ENCODE assay signal across 34 cellular contexts in genomic region chr3:54744291-54744690, GRCh38.
"Had no signal": no experiment of that assay in that cellular context is flagged by ENCODE, and none has a peak within 500 bp of the region (broad histone marks: within the 10 kb centered on the region; RNA-seq: fewer than 3 reads in every experiment).

No MANE protein-coding gene starts in this region.

- H3K9me3 ChIP-seq: adrenal gland, body of pancreas, breast epithelium had no signal

- H3K4me3 ChIP-seq: adrenal gland, body of pancreas, breast epithelium, cardiac muscle cell had no signal

- H3K36me3 ChIP-seq: adrenal gland, brain microvascular endothelial cell, breast epithelium, cardiac muscle cell had no signal

- H3K27ac ChIP-seq: adrenal gland, body of pancreas, brain microvascular endothelial cell, breast epithelium, cardiac muscle cell had no signal

- DNase-seq: activated effector memory CD4-positive, alpha-beta T cell treated with anti-CD3 and anti-CD28 coated beads, Interleukin-2, amount 50 U/mL, for 16 hours; activated effector memory CD4-positive, alpha-beta T cell treated with Interleukin-2 at 50 U/mL for 16 hours; activated gamma-delta T cell; activated gamma-delta T cell treated with Interleukin-2 at 50 U/mL for 16 hours; activated naive CD4-positive, alpha-beta T cell; activated naive CD4-positive, alpha-beta T cell treated with anti-CD3 and anti-CD28 coated beads for 36 hours; activated naive CD4-positive, alpha-beta T cell treated with anti-CD3 and anti-CD28 coated beads, Interleukin-2, amount 10 ng/mL, durations not matched to agents 7 days and 5 days; activated naive CD4-positive, alpha-beta T cell treated with anti-CD3 and anti-CD28 coated beads, Interleukin-2, amount 50 U/mL, for 16 hours; activated naive CD4-positive, alpha-beta T cell treated with Interleukin-2 at 50 U/mL for 16 hours; activated naive CD8-positive, alpha-beta T cell treated with anti-CD3 and anti-CD28 coated beads for 36 hours; activated naive CD8-positive, alpha-beta T cell treated with anti-CD3 and anti-CD28 coated beads, Interleukin-2, amount 10 ng/mL, durations not matched to agents 7 days and 5 days; activated naive CD8-positive, alpha-beta T cell treated with anti-CD3 and anti-CD28 coated beads, Interleukin-2, amount 50 U/mL, for 24 hours; activated T-cell treated with anti-CD3 and anti-CD28 coated beads for 4 hours; activated T-cell treated with anti-CD3 and anti-CD28 coated beads, Interleukin-2, amount 50 U/mL, for 1 hour; activated T-cell treated with anti-CD3 and anti-CD28 coated beads, Interleukin-2, amount 50 U/mL, for 24 hours; activated T-cell treated with anti-CD3 and anti-CD28 coated beads, Interleukin-2, amount 50 U/mL, for 4 hours; activated T-cell treated with anti-CD3 and anti-CD28 coated beads, Interleukin-2, amount 50 U/mL, for 48 hours; activated T-cell treated with anti-CD3 and anti-CD28 coated beads, Interleukin-2, amount 50 U/mL, for 72 hours; adrenal gland; amniotic stem cell; amygdala; anterior cingulate cortex; aorta; body of pancreas; brain microvascular endothelial cell; caudate nucleus; central memory CD4-positive, alpha-beta T cell; cerebellar nuclear complex had no signal

- FAIRE-seq: astrocyte, bronchial epithelial cell had no signal

- ATAC-seq: activated naive CD4-positive, alpha-beta T cell treated with anti-CD3 and anti-CD28 coated beads, Interleukin-2, amount 50 U/mL, for 72 hours; activated naive CD8-positive, alpha-beta T cell treated with anti-CD3 and anti-CD28 coated beads, Interleukin-2, amount 50 U/mL, for 24 hours; activated T-cell treated with anti-CD3 and anti-CD28 coated beads, Interleukin-2, amount 50 U/mL, for 4 hours; activated T-cell treated with anti-CD3 and anti-CD28 coated beads, Interleukin-2, amount 50 U/mL, for 72 hours; activated T-helper 17 cell treated with anti-CD3 and anti-CD28 coated beads, Interleukin-2, amount 50 U/mL, for 72 hours; body of pancreas had no signal

- H3K27me3 ChIP-seq: adrenal gland, body of pancreas, brain microvascular endothelial cell, breast epithelium, cardiac muscle cell had no signal

- H3K4me1 ChIP-seq: adrenal gland, body of pancreas, breast epithelium had no signal
